Comparison of ENCODE assay signal across 9 cellular contexts in genomic region chr2:128734521-128735295, GRCh38.
A peak's percentile ranks its signal among the peaks of the same experiment; 100 is the strongest.
DNase-seq lines count a peak whose midpoint lies in the region; ATAC-seq lines count a peak whose summit lies in the region.
"Had no signal": no experiment of that assay in that cellular context is flagged by ENCODE, and none has a peak within 500 bp of the region (broad histone marks: within the 10 kb centered on the region; RNA-seq: fewer than 3 reads in every experiment).

No MANE protein-coding gene starts in this region.

- H3K4me1 Mint-ChIP-seq in activated CD8-positive, alpha-beta memory T cell treated with anti-CD3 and anti-CD28 coated beads, Interleukin-2, amount 10 ng/mL, durations not matched to agents 7 days and 5 days: peaks cover 10% of the 10 kb centered on the region
- H3K4me1 Mint-ChIP-seq in effector memory CD8-positive, alpha-beta T cell (ENCODE audit: low read depth in 2 of 2): peaks cover 0 to 11% of the 10 kb centered on the region in 2 donors
- no peaks in the 10 kb centered on the region for H3K4me1 Mint-ChIP-seq in stimulated activated effector memory CD8-positive, alpha-beta T cell treated with anti-CD3 and anti-CD28 coated beads, Interleukin-12 subunit alpha, Interleukin-12 subunit beta, amount 100 ng/mL, for 72 hours

- H3K9me3 Mint-ChIP-seq in activated CD8-positive, alpha-beta memory T cell treated with anti-CD3 and anti-CD28 coated beads, Interleukin-2, amount 10 ng/mL, durations not matched to agents 7 days and 5 days (ENCODE audit: low read depth): no peaks in the 10 kb centered on the region
- no peaks in the 10 kb centered on the region for H3K9me3 Mint-ChIP-seq in effector memory CD8-positive, alpha-beta T cell
- H3K9me3 Mint-ChIP-seq in stimulated activated effector memory CD8-positive, alpha-beta T cell treated with anti-CD3 and anti-CD28 coated beads, Interleukin-12 subunit alpha, Interleukin-12 subunit beta, amount 100 ng/mL, for 72 hours: no peaks in the 10 kb centered on the region

- DNase-seq in activated CD8-positive, alpha-beta memory T cell treated with anti-CD3 and anti-CD28 coated beads, Interleukin-2, amount 10 ng/mL, durations not matched to agents 7 days and 5 days: peak; percentile 51
- DNase-seq in activated CD8-positive, alpha-beta memory T cell treated with anti-CD3 and anti-CD28 coated beads, Interleukin-2, amount 50 U/mL, for 48 hours: no peak
- DNase-seq in KG1 (lab: John Stamatoyannopoulos, UW) (peak; percentile 73), NCI-H1930 (lab: John Stamatoyannopoulos, UW) (no peak), DMS79 (lab: John Stamatoyannopoulos, UW) (no peak)
- DNase-seq in effector memory CD8-positive, alpha-beta T cell: no peak
- DNase-seq in stimulated activated effector memory CD8-positive, alpha-beta T cell treated with anti-CD3 and anti-CD28 coated beads, Interleukin-12 subunit alpha, Interleukin-12 subunit beta, amount 100 ng/mL, for 72 hours (ENCODE audit: low spot score in 2 of 2): peak in 1 of 2 donors; percentile 44
- DNase-seq in activated CD8-positive, alpha-beta memory T cell treated with anti-CD3 and anti-CD28 coated beads for 24 hours: no peak
- DNase-seq: C1 segment of cervical spinal cord had no signal

- H3K27me3 Mint-ChIP-seq in activated CD8-positive, alpha-beta memory T cell treated with anti-CD3 and anti-CD28 coated beads, Interleukin-2, amount 10 ng/mL, durations not matched to agents 7 days and 5 days: peaks cover 35% of the 10 kb centered on the region
- peaks cover 10 to 71% of the 10 kb centered on the region in 2 donors for H3K27me3 Mint-ChIP-seq in effector memory CD8-positive, alpha-beta T cell

- no peaks in the 10 kb centered on the region for H3K36me3 Mint-ChIP-seq in activated CD8-positive, alpha-beta memory T cell treated with anti-CD3 and anti-CD28 coated beads, Interleukin-2, amount 10 ng/mL, durations not matched to agents 7 days and 5 days
- peaks cover 2% of the 10 kb centered on the region for H3K36me3 Mint-ChIP-seq in effector memory CD8-positive, alpha-beta T cell (ENCODE audit: insufficient read depth)
- no peaks in the 10 kb centered on the region for H3K36me3 Mint-ChIP-seq in stimulated activated effector memory CD8-positive, alpha-beta T cell treated with anti-CD3 and anti-CD28 coated beads, Interleukin-12 subunit alpha, Interleukin-12 subunit beta, amount 100 ng/mL, for 72 hours

- no peak overlapping the region for H3K4me3 Mint-ChIP-seq in activated CD8-positive, alpha-beta memory T cell treated with anti-CD3 and anti-CD28 coated beads, Interleukin-2, amount 10 ng/mL, durations not matched to agents 7 days and 5 days
- H3K4me3 Mint-ChIP-seq in effector memory CD8-positive, alpha-beta T cell: no peak overlapping the region
- no peak overlapping the region for H3K4me3 Mint-ChIP-seq in stimulated activated effector memory CD8-positive, alpha-beta T cell treated with anti-CD3 and anti-CD28 coated beads, Interleukin-12 subunit alpha, Interleukin-12 subunit beta, amount 100 ng/mL, for 72 hours

- H3K27ac Mint-ChIP-seq in activated CD8-positive, alpha-beta memory T cell treated with anti-CD3 and anti-CD28 coated beads, Interleukin-2, amount 10 ng/mL, durations not matched to agents 7 days and 5 days: no peak overlapping the region
- no peak overlapping the region for H3K27ac Mint-ChIP-seq in effector memory CD8-positive, alpha-beta T cell
- no peak overlapping the region for H3K27ac Mint-ChIP-seq in stimulated activated effector memory CD8-positive, alpha-beta T cell treated with anti-CD3 and anti-CD28 coated beads, Interleukin-12 subunit alpha, Interleukin-12 subunit beta, amount 100 ng/mL, for 72 hours

- ATAC-seq in activated CD8-positive, alpha-beta memory T cell treated with anti-CD3 and anti-CD28 coated beads, Interleukin-2, amount 10 ng/mL, durations not matched to agents 7 days and 5 days: peak; percentile 67
- ATAC-seq in effector memory CD8-positive, alpha-beta T cell (replicated peaks): peak; percentile 16
- peak; percentile 8 for ATAC-seq in stimulated activated effector memory CD8-positive, alpha-beta T cell treated with anti-CD3 and anti-CD28 coated beads, Interleukin-12 subunit alpha, Interleukin-12 subunit beta, amount 100 ng/mL, for 72 hours

- CTCF ChIA-PET in activated CD8-positive, alpha-beta memory T cell treated with anti-CD3 and anti-CD28 coated beads, Interleukin-2, amount 10 ng/mL, durations not matched to agents 7 days and 5 days (lab: Charles Lee): no interaction called here

Comparison
In these comparisons a context has a peak if more than half of its experiments do, and no peak if none do; other contexts are left out.
1. DNase-seq: peak in activated CD8-positive, alpha-beta memory T cell treated with anti-CD3 and anti-CD28 coated beads, Interleukin-2, amount 10 ng/mL, durations not matched to agents 7 days and 5 days (single experiment) and KG1 (single experiment); none in activated CD8-positive, alpha-beta memory T cell treated with anti-CD3 and anti-CD28 coated beads, Interleukin-2, amount 50 U/mL, for 48 hours (single experiment), effector memory CD8-positive, alpha-beta T cell (0 of 3), activated CD8-positive, alpha-beta memory T cell treated with anti-CD3 and anti-CD28 coated beads for 24 hours (single experiment), NCI-H1930 (0 of 2) and DMS79 (single experiment).
2. ATAC-seq: peak in every context shown above with its lines; median percentile 67 in activated CD8-positive, alpha-beta memory T cell treated with anti-CD3 and anti-CD28 coated beads, Interleukin-2, amount 10 ng/mL, durations not matched to agents 7 days and 5 days; 16 in effector memory CD8-positive, alpha-beta T cell; 8 in stimulated activated effector memory CD8-positive, alpha-beta T cell treated with anti-CD3 and anti-CD28 coated beads, Interleukin-12 subunit alpha, Interleukin-12 subunit beta, amount 100 ng/mL, for 72 hours.